14 cellular contexts compared by ENCODE assay signal in the genomic region with DNA sequence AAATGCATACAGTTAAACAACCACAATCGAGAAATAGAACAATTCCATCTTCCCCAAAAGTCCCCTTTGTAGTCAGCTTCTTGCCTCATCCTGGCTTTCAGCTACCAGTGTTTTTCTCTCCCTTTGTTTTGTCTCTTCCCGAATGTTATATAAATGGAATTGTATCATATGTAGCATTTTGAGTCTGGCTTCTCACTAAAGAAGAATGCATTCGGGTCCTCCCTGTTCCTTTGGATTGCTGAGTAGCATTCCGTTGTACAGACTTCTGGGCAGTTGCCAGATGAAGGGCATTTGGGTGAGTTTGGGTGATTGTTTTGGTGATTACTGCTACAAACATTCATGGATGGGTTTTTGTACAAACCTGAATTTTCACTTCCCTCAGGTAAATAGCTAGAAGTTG. TPM values are rescaled to one million over a fixed set of nuclear protein-coding genes. Genes with fewer than 3 reads are reported as not detected.
DNase-seq lines count a peak whose midpoint lies in the region; ATAC-seq and TF ChIP-seq lines count a peak whose summit lies in the region.
"Had no signal": no experiment of that assay in that cellular context is flagged by ENCODE, and none has a peak within 500 bp of the region (broad histone marks: within the 10 kb centered on the region; RNA-seq: fewer than 3 reads in every experiment).

No MANE protein-coding gene starts in this region.

- peaks cover 10 to 16% of the 10 kb centered on the region in 2 donors for H3K4me1 ChIP-seq in naive thymus-derived CD4-positive, alpha-beta T cell (ENCODE audit: control insufficient read depth in 2 of 2, insufficient read depth in 2 of 2, low read length in 2 of 2)
- H3K4me1 ChIP-seq in SJCRH30, result no peaks in the 10 kb centered on the region

- DNase-seq in AG09309 (ENCODE audit: low read depth), result peak; percentile 44
- DNase-seq in HS-27A (ENCODE audit: low read depth), result peak; percentile 41
- DNase-seq in chondrocyte (ENCODE audit: low spot score), result no peak
- no peak for DNase-seq in naive thymus-derived CD4-positive, alpha-beta T cell
- DNase-seq in HuH-7.5 (ENCODE audit: low spot score), result no peak
- no peak for DNase-seq in iPS-NIHi11 (ENCODE audit: low spot score)
- no peak for DNase-seq in SJCRH30
- DNase-seq: activated T-cell treated with anti-CD3 and anti-CD28 coated beads, Interleukin-2, amount 50 U/mL, for 1 hour; effector CD4-positive, alpha-beta T cell; Karpas-422; NCI-H69; right cardiac atrium had no signal

- no peaks in the 10 kb centered on the region for H3K27me3 ChIP-seq in naive thymus-derived CD4-positive, alpha-beta T cell (ENCODE audit: control insufficient read depth in 2 of 2, insufficient read depth in 2 of 2, low read length in 2 of 2)
- H3K27me3 ChIP-seq in SJCRH30, result no peaks in the 10 kb centered on the region

- peaks cover 4 to 20% (median 12%) of the 10 kb centered on the region in 3 experiments for H3K36me3 ChIP-seq in naive thymus-derived CD4-positive, alpha-beta T cell (ENCODE audit: control insufficient read depth in 2 of 3, insufficient read depth in 3 of 3, low read length in 3 of 3)
- H3K36me3 ChIP-seq in SJCRH30, result peaks cover 35% of the 10 kb centered on the region

- H3K9me3 ChIP-seq in naive thymus-derived CD4-positive, alpha-beta T cell (ENCODE audit: control insufficient read depth in 2 of 3, low read length in 3 of 3), result no peaks in the 10 kb centered on the region
- H3K9me3 ChIP-seq in SJCRH30 (replicated peaks), result no peaks in the 10 kb centered on the region

- POLR2A ChIA-PET in naive thymus-derived CD4-positive, alpha-beta T cell (lab: Charles Lee), result interaction anchor here (1.2 to 4.3 kb wide), 4 partner anchors 52 to 90 kb away, joined by 4 to 23 read pairs (median 4); partner anchors contain the start of gene TBCC

- CTCF ChIA-PET in naive thymus-derived CD4-positive, alpha-beta T cell (lab: Charles Lee), result interaction anchor here (1.3 kb wide), 1 partner anchor 32 kb away, joined by 5 read pairs; no protein-coding TSS in a partner anchor

- intact Hi-C loops in naive thymus-derived CD4-positive, alpha-beta T cell (cut with micrococcal nuclease), result no loop called here

- no peaks in the 10 kb centered on the region for H3K27me3 Mint-ChIP-seq in chondrocyte (ENCODE audit: low read depth)
- no peaks in the 10 kb centered on the region for H3K27me3 Mint-ChIP-seq in naive thymus-derived CD4-positive, alpha-beta T cell

- no peaks in the 10 kb centered on the region for H3K9me3 Mint-ChIP-seq in chondrocyte (ENCODE audit: low read depth)
- H3K9me3 Mint-ChIP-seq in naive thymus-derived CD4-positive, alpha-beta T cell, result no peaks in the 10 kb centered on the region

- H3K27ac Mint-ChIP-seq in chondrocyte (ENCODE audit: unreplicated experiment), result peak overlapping the region; percentile 32
- peak overlapping the region in 8 of 9 donors; percentile 6 to 89 (median 82) for H3K27ac Mint-ChIP-seq in naive thymus-derived CD4-positive, alpha-beta T cell

- ATAC-seq in naive thymus-derived CD4-positive, alpha-beta T cell, result no peak
- ATAC-seq in HG03521 (IDR thresholded peaks at IDR 0.05; ENCODE audit: unreplicated experiment), result no peak
- ATAC-seq: right cardiac atrium had no signal

- no peak for TF ChIP-seq CTCF in AG09309 (IDR thresholded peaks at IDR 0.05; ENCODE audit: control insufficient read depth, insufficient read depth, low read depth, low read length, missing control alignments)
- TF ChIP-seq CTCF in chondrocyte (IDR thresholded peaks at IDR 0.05), result no peak

- peaks cover 46% of the 10 kb centered on the region for H3K4me1 Mint-ChIP-seq in chondrocyte (ENCODE audit: low read depth)
- H3K4me1 Mint-ChIP-seq in naive thymus-derived CD4-positive, alpha-beta T cell, result peaks cover 21 to 53% (median 40%) of the 10 kb centered on the region in 7 donors

- H3K4me3 ChIP-seq in AG09309 (ENCODE audit: control insufficient read depth, low read depth, low read length), result no peak overlapping the region
- no peak overlapping the region for H3K4me3 ChIP-seq in naive thymus-derived CD4-positive, alpha-beta T cell (ENCODE audit: low read length)
- H3K4me3 ChIP-seq in SJCRH30, result no peak overlapping the region

- H3K4me3 Mint-ChIP-seq in chondrocyte (ENCODE audit: unreplicated experiment), result no peak overlapping the region
- peak overlapping the region in 2 of 10 donors; percentile 65 to 68 for H3K4me3 Mint-ChIP-seq in naive thymus-derived CD4-positive, alpha-beta T cell

- H3K27ac ChIP-seq in naive thymus-derived CD4-positive, alpha-beta T cell (ENCODE audit: low read depth, low read length), result no peak overlapping the region
- H3K27ac ChIP-seq in SJCRH30, result no peak overlapping the region

- peaks cover 15% of the 10 kb centered on the region for H3K36me3 Mint-ChIP-seq in chondrocyte (ENCODE audit: low read depth)
- peaks cover 0 to 21% (median 16%) of the 10 kb centered on the region in 5 donors for H3K36me3 Mint-ChIP-seq in naive thymus-derived CD4-positive, alpha-beta T cell

RNA-seq across cellular contexts. Expression of gene PRPH2, which starts 27.8 kb away (rescaled TPM):
- total RNA-seq in chondrocyte, result not detected in 3 replicates
- total RNA-seq in naive thymus-derived CD4-positive, alpha-beta T cell, result not detected
- under 1 TPM; 0.14 to 0.20 TPM for polyA plus RNA-seq in naive thymus-derived CD4-positive, alpha-beta T cell
- 1.9 and 2.1 TPM in 2 replicates for total RNA-seq in SJCRH30 (2014; rRNA removed; shearing (Covaris generic))
- total RNA-seq: T-helper 1 cell treated with Interleukin-12 subunit alpha and Interleukin-12 subunit beta and Interleukin-4 antibody, amounts not matched to agents 30 ng/mL and 1 ng/mL, for 36 hours had no signal

RNA-seq across cellular contexts. Expression of gene TBCC, which starts 51.3 kb away (rescaled TPM):
- 17.5 to 19.3 TPM (median 18.4 TPM) in 3 replicates for total RNA-seq in chondrocyte
- 10 to 100 TPM; 39.6 to 74.8 (median 71.4) TPM for total RNA-seq in naive thymus-derived CD4-positive, alpha-beta T cell
- polyA plus RNA-seq in naive thymus-derived CD4-positive, alpha-beta T cell, result 100 to 1,000 TPM; 103 to 119 TPM
- total RNA-seq in SJCRH30 (2014; rRNA removed; shearing (Covaris generic)), result 34.1 and 38.0 TPM in 2 replicates

Comparison
In these comparisons a context has a peak if more than half of its experiments do, and no peak if none do; other contexts are left out.
1. DNase-seq: peak in AG09309 (single experiment) and HS-27A (single experiment); none in chondrocyte (single experiment), naive thymus-derived CD4-positive, alpha-beta T cell (0 of 9), HuH-7.5 (single experiment), iPS-NIHi11 (single experiment) and SJCRH30 (0 of 2).